ENCODE assay signal across 8 cellular contexts in the genomic region with DNA sequence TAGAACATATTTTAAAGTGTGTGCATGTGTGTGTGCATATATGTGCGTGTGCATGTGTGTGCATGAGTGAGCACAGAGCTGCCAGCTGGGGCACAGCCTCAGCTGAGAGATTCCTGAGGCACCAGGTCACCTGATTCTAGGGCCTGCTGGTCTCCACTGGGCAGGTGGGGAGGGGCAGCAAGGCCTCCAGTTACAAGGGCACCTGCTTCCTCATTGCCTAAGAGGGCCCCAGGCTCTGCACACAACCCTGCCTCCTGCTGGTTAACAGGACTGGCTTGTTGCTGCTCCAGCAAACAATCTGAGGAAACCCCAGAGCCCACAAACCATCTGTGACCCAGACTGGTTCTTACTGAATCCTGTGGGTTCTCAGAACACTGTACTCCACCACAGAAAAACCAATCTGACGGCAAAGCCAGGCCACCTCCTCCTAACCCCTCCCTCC. TPM values are rescaled to one million over a fixed set of nuclear protein-coding genes. Genes with fewer than 3 reads are reported as not detected.
DNase-seq lines count a peak whose midpoint lies in the region; ATAC-seq and TF ChIP-seq lines count a peak whose summit lies in the region.

No MANE protein-coding gene starts in this region.

- peak overlapping the region; percentile 77 for H3K27ac Mint-ChIP-seq in activated CD8-positive, alpha-beta memory T cell treated with anti-CD3 and anti-CD28 coated beads, Interleukin-2, amount 10 ng/mL, durations not matched to agents 7 days and 5 days

- H3K36me3 ChIP-seq in skeletal muscle tissue (ENCODE audit: control insufficient read depth in 3 of 3, insufficient read depth in 3 of 3, low read length in 3 of 3): peaks cover 6 to 13% (median 7%) of the 10 kb centered on the region in 3 donors

- H3K4me3 Mint-ChIP-seq in activated CD8-positive, alpha-beta memory T cell treated with anti-CD3 and anti-CD28 coated beads, Interleukin-2, amount 10 ng/mL, durations not matched to agents 7 days and 5 days: no peak overlapping the region

- no peaks in the 10 kb centered on the region for H3K9me3 ChIP-seq in skeletal muscle tissue (ENCODE audit: control insufficient read depth in 3 of 3, low read length in 3 of 3)

- peak; percentile 69 for ATAC-seq in GM21447 (IDR thresholded peaks at IDR 0.05; ENCODE audit: unreplicated experiment)
- ATAC-seq in HG03575 (IDR thresholded peaks at IDR 0.05; ENCODE audit: extremely low read depth, insufficient number of reproducible peaks, low FRiP score, unreplicated experiment): peak; percentile 31
- ATAC-seq in activated CD8-positive, alpha-beta memory T cell treated with anti-CD3 and anti-CD28 coated beads, Interleukin-2, amount 10 ng/mL, durations not matched to agents 7 days and 5 days: peak; percentile 87
- ATAC-seq in foreskin keratinocyte: peak; percentile 82

- no peaks in the 10 kb centered on the region for H3K4me1 ChIP-seq in foreskin keratinocyte
- peaks cover 24 to 50% (median 36%) of the 10 kb centered on the region in 3 donors for H3K4me1 ChIP-seq in skeletal muscle tissue (ENCODE audit: control insufficient read depth in 3 of 3, insufficient read depth in 3 of 3, low read length in 3 of 3)

- TF ChIP-seq CTCF in foreskin keratinocyte (conservative IDR thresholded peaks at IDR 0.05): peak; percentile 45

- H3K9ac ChIP-seq in skeletal muscle tissue (ENCODE audit: low read depth in 1 of 3, low read length in 3 of 3): peak overlapping the region in 1 of 3 donors; percentile 1

- H3K36me3 Mint-ChIP-seq in activated CD8-positive, alpha-beta memory T cell treated with anti-CD3 and anti-CD28 coated beads, Interleukin-2, amount 10 ng/mL, durations not matched to agents 7 days and 5 days: peaks cover 3% of the 10 kb centered on the region

- DNase-seq in DMS153 treated with DMSO at 0.1 percent for 48 hours (lab: John Stamatoyannopoulos, UW; ENCODE audit: unreplicated experiment): peak; percentile 92
- peak; percentile 93 for DNase-seq in NCI-H82 (lab: John Stamatoyannopoulos, UW)
- DNase-seq in activated CD8-positive, alpha-beta memory T cell treated with anti-CD3 and anti-CD28 coated beads, Interleukin-2, amount 10 ng/mL, durations not matched to agents 7 days and 5 days: peak; percentile 96
- peak in 1 of 2 donors; percentile 65 for DNase-seq in foreskin keratinocyte
- DNase-seq in cortex of kidney (lab: John Stamatoyannopoulos, UW): no peak

- H3K9me3 Mint-ChIP-seq in activated CD8-positive, alpha-beta memory T cell treated with anti-CD3 and anti-CD28 coated beads, Interleukin-2, amount 10 ng/mL, durations not matched to agents 7 days and 5 days (ENCODE audit: low read depth): no peaks in the 10 kb centered on the region

- H3K27ac ChIP-seq in foreskin keratinocyte (no peak overlapping the region), skeletal muscle tissue (ENCODE audit: low read depth, low read length) (peak overlapping the region; percentile 42)

- CTCF ChIA-PET in activated CD8-positive, alpha-beta memory T cell treated with anti-CD3 and anti-CD28 coated beads, Interleukin-2, amount 10 ng/mL, durations not matched to agents 7 days and 5 days (lab: Charles Lee): interaction anchor here (0.6 to 3.7 kb wide), 12 partner anchors 10 to 393 kb away, joined by 3 to 27 read pairs (median 4); a partner anchor contains a TSS

- H3K4me1 Mint-ChIP-seq in activated CD8-positive, alpha-beta memory T cell treated with anti-CD3 and anti-CD28 coated beads, Interleukin-2, amount 10 ng/mL, durations not matched to agents 7 days and 5 days: peaks cover 45% of the 10 kb centered on the region

- H3K4me3 ChIP-seq in skeletal muscle tissue (ENCODE audit: low read length in 3 of 3): no peak overlapping the region

- peaks cover 32% of the 10 kb centered on the region for H3K27me3 Mint-ChIP-seq in activated CD8-positive, alpha-beta memory T cell treated with anti-CD3 and anti-CD28 coated beads, Interleukin-2, amount 10 ng/mL, durations not matched to agents 7 days and 5 days

- no peaks in the 10 kb centered on the region for H3K27me3 ChIP-seq in foreskin keratinocyte
- H3K27me3 ChIP-seq in skeletal muscle tissue (ENCODE audit: control insufficient read depth in 3 of 3, insufficient read depth in 3 of 3, low read length in 3 of 3): no peaks in the 10 kb centered on the region

RNA-seq across cellular contexts. Expression of a gene that starts 22.9 kb away (rescaled TPM):
- total RNA-seq in activated CD8-positive, alpha-beta memory T cell treated with anti-CD3 and anti-CD28 coated beads, Interleukin-2, amount 10 ng/mL, durations not matched to agents 7 days and 5 days: 10 to 100 TPM; 26.1 to 31.2 TPM
- total RNA-seq in foreskin keratinocyte (26.4 and 27.5 TPM in 2 replicates), skeletal muscle tissue (28.2 TPM)
- polyA plus RNA-seq in foreskin keratinocyte: 14.0 and 14.9 TPM in 2 replicates

RNA-seq across cellular contexts. Expression of a gene that starts 36.6 kb away (rescaled TPM):
- 1 to 10 TPM; 1.3 to 5.7 TPM for total RNA-seq in activated CD8-positive, alpha-beta memory T cell treated with anti-CD3 and anti-CD28 coated beads, Interleukin-2, amount 10 ng/mL, durations not matched to agents 7 days and 5 days
- 0.04 and 0.14 TPM in 2 replicates for total RNA-seq in foreskin keratinocyte
- 0.04 and 0.08 TPM in 2 replicates for polyA plus RNA-seq in foreskin keratinocyte
- total RNA-seq in skeletal muscle tissue: 65.8 TPM

RNA-seq across cellular contexts. Expression of a gene that starts 57.5 kb away (rescaled TPM):
- 1 to 10 TPM; 1.7 to 4.5 TPM for total RNA-seq in activated CD8-positive, alpha-beta memory T cell treated with anti-CD3 and anti-CD28 coated beads, Interleukin-2, amount 10 ng/mL, durations not matched to agents 7 days and 5 days
- total RNA-seq in foreskin keratinocyte (7.0 and 8.1 TPM in 2 replicates), skeletal muscle tissue (4.2 TPM)
- polyA plus RNA-seq in foreskin keratinocyte: 2.7 and 3.4 TPM in 2 replicates

Comparison
In these comparisons a context has a peak if more than half of its experiments do, and no peak if none do; other contexts are left out.
1. ATAC-seq: peak in every context shown above with its lines; median percentile 87 in activated CD8-positive, alpha-beta memory T cell treated with anti-CD3 and anti-CD28 coated beads, Interleukin-2, amount 10 ng/mL, durations not matched to agents 7 days and 5 days; 82 in foreskin keratinocyte; 69 in GM21447; 31 in HG03575.